14 cellular contexts compared by ENCODE assay signal in genomic region chr6:137357263-137357947, GRCh38.
"Had no signal": no experiment of that assay in that cellular context is flagged by ENCODE, and none has a peak within 500 bp of the region (broad histone marks: within the 10 kb centered on the region; RNA-seq: fewer than 3 reads in every experiment).

No MANE protein-coding gene starts in this region.

- DNase-seq: activated CD4-positive, alpha-beta T cell treated with anti-CD3 and anti-CD28 coated beads for 1 hour; activated CD4-positive, alpha-beta T cell treated with anti-CD3 and anti-CD28 coated beads, Interleukin-2, amount 50 U/mL, for 48 hours; activated CD8-positive, alpha-beta memory T cell treated with anti-CD3 and anti-CD28 coated beads, Interleukin-2, amount 10 ng/mL, durations not matched to agents 7 days and 5 days; activated effector memory CD4-positive, alpha-beta T cell treated with Interleukin-2 at 50 U/mL for 16 hours; activated T-cell treated with anti-CD3 and anti-CD28 coated beads, Interleukin-2, amount 50 U/mL, for 24 hours; brain microvascular endothelial cell; left cardiac atrium; SW 1271; transverse colon had no signal

- H3K9me3 Mint-ChIP-seq: activated naive CD4-positive, alpha-beta T cell treated with anti-CD3 and anti-CD28 coated beads, Interleukin-2, amount 50 U/mL, for 72 hours; activated T-cell treated with anti-CD3 and anti-CD28 coated beads, Interleukin-2, amount 50 U/mL, for 24 hours; endodermal cell; memory B cell; nephron; T-helper 2 cell treated with Interferon-gamma antibody and Interleukin-4, amounts not matched to agents 5 μg/mL and 100 μg/mL, for 36 hours had no signal

- H3K4me3 ChIP-seq: transverse colon had no signal

- H3K27me3 ChIP-seq: brain microvascular endothelial cell, transverse colon had no signal

- H3K27ac Mint-ChIP-seq: activated CD8-positive, alpha-beta memory T cell treated with anti-CD3 and anti-CD28 coated beads, Interleukin-2, amount 10 ng/mL, durations not matched to agents 7 days and 5 days; activated naive CD4-positive, alpha-beta T cell treated with anti-CD3 and anti-CD28 coated beads, Interleukin-2, amount 50 U/mL, for 72 hours; activated T-cell treated with anti-CD3 and anti-CD28 coated beads, Interleukin-2, amount 50 U/mL, for 24 hours; endodermal cell; memory B cell; nephron; T-helper 2 cell treated with Interferon-gamma antibody and Interleukin-4, amounts not matched to agents 5 μg/mL and 100 μg/mL, for 36 hours had no signal

- ATAC-seq: activated CD8-positive, alpha-beta memory T cell treated with anti-CD3 and anti-CD28 coated beads, Interleukin-2, amount 10 ng/mL, durations not matched to agents 7 days and 5 days; activated naive CD4-positive, alpha-beta T cell treated with anti-CD3 and anti-CD28 coated beads, Interleukin-2, amount 50 U/mL, for 72 hours; left cardiac atrium had no signal

- H3K9me3 ChIP-seq: transverse colon had no signal

- H3K27ac ChIP-seq: brain microvascular endothelial cell, transverse colon had no signal

- H3K4me3 Mint-ChIP-seq: activated CD8-positive, alpha-beta memory T cell treated with anti-CD3 and anti-CD28 coated beads, Interleukin-2, amount 10 ng/mL, durations not matched to agents 7 days and 5 days; activated T-cell treated with anti-CD3 and anti-CD28 coated beads, Interleukin-2, amount 50 U/mL, for 24 hours; endodermal cell; memory B cell; nephron; T-helper 2 cell treated with Interferon-gamma antibody and Interleukin-4, amounts not matched to agents 5 μg/mL and 100 μg/mL, for 36 hours had no signal

- H3K27me3 Mint-ChIP-seq: activated CD8-positive, alpha-beta memory T cell treated with anti-CD3 and anti-CD28 coated beads, Interleukin-2, amount 10 ng/mL, durations not matched to agents 7 days and 5 days; activated T-cell treated with anti-CD3 and anti-CD28 coated beads, Interleukin-2, amount 50 U/mL, for 24 hours; memory B cell had no signal

- H3K36me3 Mint-ChIP-seq: activated naive CD4-positive, alpha-beta T cell treated with anti-CD3 and anti-CD28 coated beads, Interleukin-2, amount 50 U/mL, for 72 hours; memory B cell had no signal

- H3K36me3 ChIP-seq: brain microvascular endothelial cell, transverse colon had no signal
